8 cellular contexts compared by ENCODE assay signal in genomic region chr9:121267689-121268597, GRCh38. TPM values are rescaled to one million over a fixed set of nuclear protein-coding genes. Genes with fewer than 3 reads are reported as not detected.
DNase-seq lines count a peak whose midpoint lies in the region; ATAC-seq and TF ChIP-seq lines count a peak whose summit lies in the region.

Gene GSN, plus strand, starts transcription at chr9:121268162. Its CDS starts 33,810 bp downstream, at chr9:121301972.

- H3K4me1 ChIP-seq in CD4-positive, CD25-positive, alpha-beta regulatory T cell (ENCODE audit: control insufficient read depth, insufficient read depth, low read length, poor library complexity, severe bottlenecking): peaks cover 12% of the 10 kb centered on the region
- H3K4me1 ChIP-seq in IMR-90 (ENCODE audit: control insufficient read depth, insufficient read depth, low read length) (peaks cover 24% of the 10 kb centered on the region), left ventricle myocardium inferior (peaks cover 66% of the 10 kb centered on the region), vagina (peaks cover 59% of the 10 kb centered on the region)

- H2AK5ac ChIP-seq in IMR-90 (ENCODE audit: low read depth, low read length): peak within 1 kb of the TSS; percentile 89

- no TSS peak for BruUV-seq in IMR-90 (replicated peaks; lab: Mats Ljungman, UMichigan)

- H2BK120ac ChIP-seq in IMR-90 (ENCODE audit: low read depth, low read length): peak within 1 kb of the TSS; percentile 98

- POLR2A ChIA-PET in IMR-90 (lab: Charles Lee; ENCODE audit: unreplicated experiment) (interaction anchor here (0.6 to 0.9 kb wide), 2 partner anchors 10 to 15 kb away, joined by 4 to 5 read pairs; no protein-coding TSS in a partner anchor), T-cell (lab: Charles Lee) (interaction anchor here (0.5 to 0.6 kb wide), 4 partner anchors 30 to 726 kb away, joined by 3 to 8 read pairs (median 6); no protein-coding TSS in a partner anchor)

- CTCF ChIA-PET in IMR-90 (lab: Yijun Ruan, JAX): interaction anchor here (0.6 to 2.1 kb wide), 5 partner anchors 22 to 783 kb away, joined by 3 to 8 read pairs (median 4); no protein-coding TSS in a partner anchor
- CTCF ChIA-PET in T-cell (lab: Charles Lee): interaction anchor here in 1 of 2 donors (1.1 kb wide), 1 partner anchor 52 kb away, joined by 3 read pairs; no protein-coding TSS in a partner anchor

- H4K20me1 ChIP-seq in IMR-90 (ENCODE audit: insufficient read depth, low read length): peaks cover 17% of the 10 kb centered on the region

- H4K8ac ChIP-seq in IMR-90 (ENCODE audit: low read depth in 2 of 2, low read length in 2 of 2): peak within 1 kb of the TSS; percentile 71 to 95; a peak in 3 of 4 replicates

- H3K9me1 ChIP-seq in IMR-90 (ENCODE audit: insufficient read depth, low read length): peaks cover 23% of the 10 kb centered on the region

- WGBS in IMR-90 (ENCODE audit: extremely low coverage in 2 of 2, insufficient read length in 1 of 2), 2 experiments: 11% methylated on average over 7 of the region's 64 CpGs; no CpG with 5 or more reads in 1 of the 2 experiments

- H2BK5ac ChIP-seq in IMR-90 (ENCODE audit: low read depth, low read length, poor library complexity, severe bottlenecking): peak within 1 kb of the TSS; percentile 89

- in situ Hi-C loops in IMR-90 (cut with MboI; ENCODE audit: low sequenced_read_pairs): no loop called here

- H4K91ac ChIP-seq in IMR-90 (ENCODE audit: insufficient read depth, low read depth, low read length): peak within 1 kb of the TSS; percentile 84

- peak; percentile 68 to 76 for ATAC-seq in CD4-positive, CD25-positive, alpha-beta regulatory T cell (ENCODE audit: low read depth in 2 of 2)
- ATAC-seq in GM21360 (IDR thresholded peaks at IDR 0.05; ENCODE audit: unreplicated experiment): peak; percentile 74
- ATAC-seq in IMR-90 (ENCODE audit: low read depth): peak; percentile 84
- ATAC-seq in T-cell (replicated peaks in 1 of 4): peak; percentile 76 to 90 (median 82)

- no peak for TF ChIP-seq CTCF in IMR-90 (conservative IDR thresholded peaks at IDR 0.05; ENCODE audit: low read depth, low read length)
- TF ChIP-seq CTCF in left ventricle myocardium inferior (IDR thresholded peaks at IDR 0.05; ENCODE audit: borderline replicate concordance): peak; percentile 20
- TF ChIP-seq CTCF in vagina (IDR thresholded peaks at IDR 0.05): no peak

- H2BK20ac ChIP-seq in IMR-90 (ENCODE audit: low read depth, low read length): peak within 1 kb of the TSS; percentile 93

- peak within 1 kb of the TSS; percentile 98 for H3K4ac ChIP-seq in IMR-90 (ENCODE audit: low read depth, low read length)

- peak within 1 kb of the TSS; percentile 51 for H3K4me3 ChIP-seq in CD4-positive, CD25-positive, alpha-beta regulatory T cell (ENCODE audit: low read depth, low read length)
- H3K4me3 ChIP-seq in IMR-90 (ENCODE audit: insufficient read depth, low read depth, low read length) (peak within 1 kb of the TSS; percentile 91), left ventricle myocardium inferior (peak within 1 kb of the TSS; percentile 86), vagina (peak within 1 kb of the TSS; percentile 78 to 87)

- H3K27ac ChIP-seq in CD4-positive, CD25-positive, alpha-beta regulatory T cell (ENCODE audit: insufficient read depth, low read length, poor library complexity, severe bottlenecking): no peak within 1 kb of the TSS
- peak within 1 kb of the TSS; percentile 87 for H3K27ac ChIP-seq in IMR-90 (ENCODE audit: insufficient read depth, low read length)
- peak within 1 kb of the TSS; percentile 89 for H3K27ac ChIP-seq in angular gyrus (ENCODE audit: low read depth, low read length)
- peak within 1 kb of the TSS; percentile 88 for H3K27ac ChIP-seq in left ventricle myocardium inferior (replicated peaks)
- peak within 1 kb of the TSS; percentile 97 for H3K27ac ChIP-seq in vagina

- H3K79me1 ChIP-seq in IMR-90 (ENCODE audit: low read depth in 1 of 2, low read length in 2 of 2): peaks cover 18 to 52% of the 10 kb centered on the region in 2 experiments

- peak within 1 kb of the TSS; percentile 95 for H2AFZ ChIP-seq in IMR-90 (replicated peaks; ENCODE audit: low read length, poor library complexity)

- dilution Hi-C loops in IMR-90 (cut with HindIII; ENCODE audit: low sequenced_read_pairs, unreplicated experiment): no loop called here

- H2BK15ac ChIP-seq in IMR-90 (ENCODE audit: low read depth, low read length): peak within 1 kb of the TSS; percentile 93; the same call in 2 of the 3 replicates

- H3K9ac ChIP-seq in IMR-90 (ENCODE audit: low read depth, low read length): peak within 1 kb of the TSS; percentile 82

- no peak for TF ChIP-seq POLR2A in IMR-90 (IDR thresholded peaks at IDR 0.05; ENCODE audit: low read depth, low read length)
- TF ChIP-seq POLR2A in vagina (IDR thresholded peaks at IDR 0.05): peak in 1 of 2 donors; percentile 76

- peak within 1 kb of the TSS; percentile 95 for H2AK9ac ChIP-seq in IMR-90 (replicated peaks; ENCODE audit: low read depth, low read length, poor library complexity)

- peaks cover 2% of the 10 kb centered on the region for H3K27me3 ChIP-seq in CD4-positive, CD25-positive, alpha-beta regulatory T cell (ENCODE audit: control insufficient read depth, insufficient read depth, low read length)
- no peaks in the 10 kb centered on the region for H3K27me3 ChIP-seq in IMR-90 (ENCODE audit: control insufficient read depth, insufficient read depth, low read length)
- H3K27me3 ChIP-seq in left ventricle myocardium inferior (ENCODE audit: low read depth): no peaks in the 10 kb centered on the region
- no peaks in the 10 kb centered on the region for H3K27me3 ChIP-seq in vagina

- H3K36me3 ChIP-seq in CD4-positive, CD25-positive, alpha-beta regulatory T cell (ENCODE audit: control insufficient read depth, insufficient read depth, low read length): no peaks in the 10 kb centered on the region
- H3K36me3 ChIP-seq in IMR-90 (ENCODE audit: control insufficient read depth, insufficient read depth, low read length) (peaks cover 2% of the 10 kb centered on the region; the same call in 1 of the 2 replicates), left ventricle myocardium inferior (no peaks in the 10 kb centered on the region), vagina (no peaks in the 10 kb centered on the region)

- peak within 1 kb of the TSS in 1 of 3 donors; percentile 10 for H3K27ac Mint-ChIP-seq in CD4-positive, CD25-positive, alpha-beta regulatory T cell
- no peak within 1 kb of the TSS for H3K27ac Mint-ChIP-seq in T-cell

- peak; percentile 10 to 56 (median 19) for DNase-seq in CD4-positive, CD25-positive, alpha-beta regulatory T cell
- peak; percentile 50 for DNase-seq in IMR-90
- DNase-seq in T-cell: peak in 32 of 34 experiments; percentile 12 to 61 (median 33)
- peak; percentile 89 for DNase-seq in left ventricle myocardium inferior
- DNase-seq in posterior cingulate gyrus: peak; percentile 75 to 97 (median 81)
- no peak for DNase-seq in vagina (ENCODE audit: extremely low spot score in 2 of 2)

- peak within 1 kb of the TSS; percentile 94 for H3K4me2 ChIP-seq in IMR-90 (ENCODE audit: low read depth, low read length)

- H3K56ac ChIP-seq in IMR-90 (ENCODE audit: extremely low read depth, insufficient read depth, low read length): peak within 1 kb of the TSS; percentile 92

- peaks cover 4 to 16% (median 5%) of the 10 kb centered on the region in 4 donors for H3K4me1 Mint-ChIP-seq in CD4-positive, CD25-positive, alpha-beta regulatory T cell
- peaks cover 6 to 17% (median 11%) of the 10 kb centered on the region in 3 donors for H3K4me1 Mint-ChIP-seq in T-cell

- peaks cover 14% of the 10 kb centered on the region for H3K27me3 Mint-ChIP-seq in CD4-positive, CD25-positive, alpha-beta regulatory T cell
- H3K27me3 Mint-ChIP-seq in T-cell: peaks cover 3 to 8% of the 10 kb centered on the region in 2 donors

- H3K9me3 ChIP-seq in CD4-positive, CD25-positive, alpha-beta regulatory T cell (ENCODE audit: control insufficient read depth in 2 of 2, low read length in 2 of 2): no peaks in the 10 kb centered on the region
- H3K9me3 ChIP-seq in IMR-90 (ENCODE audit: control insufficient read depth, insufficient read depth, low read length) (no peaks in the 10 kb centered on the region), left ventricle myocardium inferior (replicated peaks) (no peaks in the 10 kb centered on the region), vagina (no peaks in the 10 kb centered on the region)

- H3K14ac ChIP-seq in IMR-90 (replicated peaks; ENCODE audit: low read depth, low read length): peak within 1 kb of the TSS; percentile 99

- TF ChIP-seq RAD21 in IMR-90 (IDR thresholded peaks at IDR 0.05; ENCODE audit: low read length): no peak

- peaks cover 6% of the 10 kb centered on the region for H3K36me3 Mint-ChIP-seq in CD4-positive, CD25-positive, alpha-beta regulatory T cell
- peaks cover 5% of the 10 kb centered on the region for H3K36me3 Mint-ChIP-seq in T-cell

- peak within 1 kb of the TSS; percentile 74 to 85 (median 82) for H3K4me3 Mint-ChIP-seq in CD4-positive, CD25-positive, alpha-beta regulatory T cell
- peak within 1 kb of the TSS; percentile 70 to 82 (median 80) for H3K4me3 Mint-ChIP-seq in T-cell

- intact Hi-C loops in IMR-90 (cut with micrococcal nuclease) (loop anchor here (2.0 kb wide), 1 partner anchor 45 kb away; no protein-coding TSS in a partner anchor), left ventricle myocardium inferior (cut with micrococcal nuclease) (loop anchor here (5.0 to 10.0 kb wide), 2 partner anchors 46 to 47 kb away; no protein-coding TSS in a partner anchor), posterior cingulate gyrus (cut with DNase I) (no loop called here), vagina (cut with DNase I) (loop anchor here (2.0 to 5.0 kb wide), 3 partner anchors 49 to 104 kb away; partner anchors contain the start of gene STOM)

- H3K9me3 Mint-ChIP-seq in CD4-positive, CD25-positive, alpha-beta regulatory T cell: peaks cover 0 to 2% (median 0%) of the 10 kb centered on the region in 7 donors
- H3K9me3 Mint-ChIP-seq in T-cell: no peaks in the 10 kb centered on the region

- H4K5ac ChIP-seq in IMR-90 (ENCODE audit: low read depth, low read length): peak within 1 kb of the TSS; percentile 92

- H3K23ac ChIP-seq in IMR-90 (ENCODE audit: low read depth, low read length): peak within 1 kb of the TSS; percentile 92

- peak within 1 kb of the TSS; percentile 86 for H3K18ac ChIP-seq in IMR-90 (ENCODE audit: low read depth, low read length)

TF ChIP-seq in IMR-90, 13 proteins besides CTCF, POLR2A, EP300 and RAD21:
- no peak for TF ChIP-seq NFE2L2 (IDR thresholded peaks at IDR 0.05; ENCODE audit: low read depth, low read length)
- TF ChIP-seq MAZ (IDR thresholded peaks at IDR 0.05; ENCODE audit: borderline replicate concordance, low read depth, low read length): peak; percentile 34; the same call in 1 of the 2 replicates

RNA-seq across cellular contexts. Expression of gene GSN, which starts in this region (rescaled TPM):
- total RNA-seq in CD4-positive, CD25-positive, alpha-beta regulatory T cell: 12.1 TPM
- polyA plus RNA-seq in CD4-positive, CD25-positive, alpha-beta regulatory T cell: 1 to 10 TPM; 2.7 to 6.3 (median 4.9) TPM
- total RNA-seq in IMR-90 (2012; rRNA removed) (461 and 547 TPM in 2 replicates), T-cell (1 to 10 TPM; 6.3 to 8.8 (median 8.4) TPM), left ventricle myocardium inferior (758 TPM), vagina (2,053 TPM)
- 482 and 495 TPM in 2 replicates for polyA plus RNA-seq in IMR-90 (2012; rRNA removed)
- polyA plus RNA-seq in IMR-90 (2012; cell fraction: cytosol; rRNA removed): 396 and 740 TPM in 2 replicates
- 382 and 609 TPM in 2 replicates for polyA plus RNA-seq in IMR-90 (2012; cell fraction: nucleus; rRNA removed; ENCODE audit: low replicate concordance)

Comparison
In these comparisons a context has a peak if more than half of its experiments do, and no peak if none do; other contexts are left out.
1. RNA of gene GSN (total RNA-seq): 2,053 TPM in vagina (single experiment), 758 TPM in left ventricle myocardium inferior (single experiment) and 461 to 547 TPM in IMR-90; 12.1 TPM in CD4-positive, CD25-positive, alpha-beta regulatory T cell (single experiment) and 6.3 to 8.8 TPM in T-cell; every median in the first group is over 10 times any median in the second.
2. RNA of gene GSN (polyA plus RNA-seq): 382 to 740 TPM in IMR-90; 2.7 to 6.3 TPM in CD4-positive, CD25-positive, alpha-beta regulatory T cell; every median in the first group is over 10 times any median in the second.
3. DNase-seq: peak in CD4-positive, CD25-positive, alpha-beta regulatory T cell (3 of 3), IMR-90 (single experiment), T-cell (32 of 34), left ventricle myocardium inferior (single experiment) and posterior cingulate gyrus (10 of 10); none in vagina (0 of 2).
4. Peak in every context shown above with its lines, with median percentiles within 50 percentile points of each other: ATAC-seq and H3K4me3 ChIP-seq.